16 cellular contexts compared by ENCODE assay signal in the genomic region with DNA sequence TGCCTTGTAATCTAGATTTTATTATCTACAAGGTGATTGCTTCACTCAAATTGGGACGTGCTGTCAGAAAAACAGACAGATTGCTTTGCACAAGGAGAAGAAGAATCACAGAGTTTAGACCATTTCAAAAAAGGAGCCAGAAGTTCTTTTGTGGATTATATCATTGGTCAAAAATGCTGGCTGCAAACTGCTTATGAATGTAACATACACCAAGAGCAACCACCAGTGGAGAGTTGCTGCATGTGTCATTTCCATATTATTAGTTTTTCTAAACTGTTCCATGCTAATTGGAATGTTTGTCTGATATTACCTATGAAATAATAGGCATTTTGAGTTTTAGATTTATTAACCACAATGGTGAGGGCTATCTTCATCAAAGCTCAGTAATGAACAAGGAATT. TPM values are rescaled to one million over a fixed set of nuclear protein-coding genes. Genes with fewer than 3 reads are reported as not detected.
"Had no signal": no experiment of that assay in that cellular context is flagged by ENCODE, and none has a peak within 500 bp of the region (broad histone marks: within the 10 kb centered on the region; RNA-seq: fewer than 3 reads in every experiment).

No MANE protein-coding gene starts in this region.

RNA-seq across cellular contexts. Expression of a gene that starts 17.6 kb away (rescaled TPM):
- total RNA-seq: activated B cell treated with CpG ODN at 0.5 μM for 24 hours; activated CD4-positive, alpha-beta memory T cell treated with anti-CD3 and anti-CD28 coated beads for 36 hours; activated CD4-positive, alpha-beta T cell treated with anti-CD3 and anti-CD28 coated beads, Interleukin-2, amount 10 ng/mL, durations not matched to agents 24 days and 14 days; activated CD8-positive, alpha-beta memory T cell treated with anti-CD3 and anti-CD28 coated beads for 36 hours; activated CD8-positive, alpha-beta T cell treated with anti-CD3 and anti-CD28 coated beads for 36 hours; activated naive CD4-positive, alpha-beta T cell treated with anti-CD3 and anti-CD28 coated beads for 36 hours; activated naive CD4-positive, alpha-beta T cell treated with anti-CD3 and anti-CD28 coated beads, Interleukin-2, amount 50 U/mL, for 72 hours; activated naive CD8-positive, alpha-beta T cell treated with anti-CD3 and anti-CD28 coated beads for 36 hours; activated T-cell treated with anti-CD3 and anti-CD28 coated beads, Interleukin-2, amount 50 U/mL, for 72 hours; activated T-helper 1 cell treated with anti-CD3 and anti-CD28 coated beads, Interleukin-12 subunit alpha, Interleukin-12 subunit beta, Interleukin-2, Interleukin-4 antibody, amounts not matched to agents 30 ng/mL and 10 ng/mL and 1 ng/mL, durations not matched to agents 14 hours and 24 hours and 36 hours; body of pancreas; bronchial epithelial cell; cardiac muscle cell; chondrocyte had no signal
- polyA plus RNA-seq: cardiac muscle cell had no signal

RNA-seq across cellular contexts. Expression of a gene that starts 27.3 kb away (rescaled TPM):
- total RNA-seq: activated B cell treated with CpG ODN at 0.5 μM for 24 hours; activated CD4-positive, alpha-beta memory T cell treated with anti-CD3 and anti-CD28 coated beads for 36 hours; activated CD4-positive, alpha-beta T cell treated with anti-CD3 and anti-CD28 coated beads, Interleukin-2, amount 10 ng/mL, durations not matched to agents 24 days and 14 days; activated CD8-positive, alpha-beta memory T cell treated with anti-CD3 and anti-CD28 coated beads for 36 hours; activated CD8-positive, alpha-beta T cell treated with anti-CD3 and anti-CD28 coated beads for 36 hours; activated naive CD4-positive, alpha-beta T cell treated with anti-CD3 and anti-CD28 coated beads for 36 hours; activated naive CD4-positive, alpha-beta T cell treated with anti-CD3 and anti-CD28 coated beads, Interleukin-2, amount 50 U/mL, for 72 hours; activated naive CD8-positive, alpha-beta T cell treated with anti-CD3 and anti-CD28 coated beads for 36 hours; activated T-cell treated with anti-CD3 and anti-CD28 coated beads, Interleukin-2, amount 50 U/mL, for 72 hours; activated T-helper 1 cell treated with anti-CD3 and anti-CD28 coated beads, Interleukin-12 subunit alpha, Interleukin-12 subunit beta, Interleukin-2, Interleukin-4 antibody, amounts not matched to agents 30 ng/mL and 10 ng/mL and 1 ng/mL, durations not matched to agents 14 hours and 24 hours and 36 hours; activated T-helper 17 cell treated with anti-CD3 and anti-CD28 coated beads, Interleukin-2, amount 50 U/mL, for 72 hours; ascending aorta; body of pancreas; bronchial epithelial cell; chondrocyte had no signal
- polyA plus RNA-seq: cardiac muscle cell had no signal
